8 cellular contexts compared by ENCODE assay signal in genomic region chr10:62816179-62817119, GRCh38. TPM values are rescaled to one million over a fixed set of nuclear protein-coding genes. Genes with fewer than 3 reads are reported as not detected.
DNase-seq lines count a peak whose midpoint lies in the region; ATAC-seq, FAIRE-seq and TF ChIP-seq lines count a peak whose summit lies in the region.

EGR2 (minus strand) TSS chr10:62816366; CDS start chr10:62816029, 337 bp downstream.

- H3K36me3 ChIP-seq in CD8-positive, alpha-beta memory T cell (ENCODE audit: insufficient read depth, low read length), result no peaks in the 10 kb centered on the region
- H3K36me3 ChIP-seq in H1 (ENCODE audit: control insufficient read depth in 2 of 4, insufficient read depth in 4 of 4, low read length in 3 of 4) (no peaks in the 10 kb centered on the region), mesendoderm (ENCODE audit: control insufficient read depth, insufficient read depth, low read length) (no peaks in the 10 kb centered on the region)

- H4K91ac ChIP-seq in H1 (replicated peaks; ENCODE audit: insufficient read length, low read length), result no peak within 1 kb of the TSS

- peak within 1 kb of the TSS; percentile 72 for H3K27ac ChIP-seq in CD8-positive, alpha-beta memory T cell (ENCODE audit: low read depth, low read length)
- H3K27ac ChIP-seq in H1 (ENCODE audit: low read depth, low read length), result peak within 1 kb of the TSS; percentile 79; the same call in 1 of the 2 replicates
- H3K27ac ChIP-seq in mesendoderm (ENCODE audit: low read depth, low read length), result no peak within 1 kb of the TSS

- H3K14ac ChIP-seq in H1 (ENCODE audit: insufficient read length), result no peak within 1 kb of the TSS

- peaks cover 18% of the 10 kb centered on the region for H3K27me3 ChIP-seq in CD8-positive, alpha-beta memory T cell (ENCODE audit: insufficient read depth, low read length, poor library complexity, severe bottlenecking)
- H3K27me3 ChIP-seq in H1 (replicated peaks in 1 of 4; ENCODE audit: control insufficient read depth in 3 of 4, extremely low read depth in 1 of 4, insufficient read depth in 3 of 4, low read length in 3 of 4) (peaks cover 20 to 64% (median 58%) of the 10 kb centered on the region in 4 experiments), mesendoderm (ENCODE audit: insufficient read depth, low read length, poor library complexity) (peaks cover 26% of the 10 kb centered on the region)

- peaks cover 0 to 13% of the 10 kb centered on the region in 2 experiments for H4K20me1 ChIP-seq in H1 (replicated peaks in 1 of 2; ENCODE audit: control insufficient read depth in 1 of 2, insufficient read depth in 2 of 2, low read length in 2 of 2)

- FAIRE-seq in H1 (lab: Jason Lieb, UNC), result no peak

- peak within 1 kb of the TSS; percentile 58 to 70 (median 62) for H3K9ac ChIP-seq in H1 (replicated peaks in 1 of 4; ENCODE audit: extremely low read depth in 1 of 4, low read depth in 3 of 4, low read length in 3 of 4)
- peak within 1 kb of the TSS; percentile 47 for H3K9ac ChIP-seq in mesendoderm (ENCODE audit: low read length)

- TF ChIP-seq POLR2A in H1 (IDR thresholded peaks at IDR 0.05; ENCODE audit: control extremely low read depth in 1 of 2, low read depth in 2 of 2, low read length in 2 of 2), result peak; percentile 53 to 72

- H2BK5ac ChIP-seq in H1 (ENCODE audit: low read depth, low read length) (no peak within 1 kb of the TSS; the same call in 1 of the 2 replicates), mesendoderm (ENCODE audit: low read length) (no peak within 1 kb of the TSS)

- H3K23ac ChIP-seq in H1 (ENCODE audit: insufficient read length) (no peak within 1 kb of the TSS), mesendoderm (ENCODE audit: low read length) (no peak within 1 kb of the TSS)

- no peak within 1 kb of the TSS for H2BK20ac ChIP-seq in H1 (ENCODE audit: low read length)

- CTCF ChIA-PET in CD8-positive, alpha-beta memory T cell (lab: Charles Lee), result interaction anchor here (0.8 to 6.3 kb wide), 27 partner anchors 8 to 904 kb away, joined by 3 to 91 read pairs (median 6); partner anchors contain the start of gene ADO
- CTCF ChIA-PET in H1 (lab: Charles Lee; ENCODE audit: partially characterized antibody), result interaction anchor here (1.0 to 6.9 kb wide), 12 partner anchors 11 to 328 kb away, joined by 3 to 94 read pairs (median 5); partner anchors contain the start of gene ADO

- H3K27ac Mint-ChIP-seq in CD8-positive, alpha-beta memory T cell, result peak within 1 kb of the TSS; percentile 89 to 99 (median 98)

- H3K79me2 ChIP-seq in H1 (ENCODE audit: control insufficient read depth in 1 of 2, insufficient read depth in 2 of 2, low read length in 2 of 2) (no peaks in the 10 kb centered on the region), mesendoderm (ENCODE audit: control insufficient read depth, insufficient read depth, low read length) (no peaks in the 10 kb centered on the region)

- H3K56ac ChIP-seq in H1 (replicated peaks; ENCODE audit: insufficient read length, low read depth, low read length), result no peak within 1 kb of the TSS
- peak within 1 kb of the TSS; percentile 69 for H3K56ac ChIP-seq in mesendoderm (ENCODE audit: low read length)

- peak within 1 kb of the TSS; percentile 68; the same call in 1 of the 2 replicates for H2BK12ac ChIP-seq in H1 (ENCODE audit: low read depth, low read length)

- H3K4ac ChIP-seq in H1 (replicated peaks; ENCODE audit: insufficient read length, low read depth, low read length) (no peak within 1 kb of the TSS), mesendoderm (ENCODE audit: low read depth, low read length) (no peak within 1 kb of the TSS)

- peak within 1 kb of the TSS; percentile 91 to 100 (median 96) for H3K4me3 Mint-ChIP-seq in CD8-positive, alpha-beta memory T cell

- H3K4me2 ChIP-seq in H1 (ENCODE audit: insufficient read depth in 1 of 2, low read depth in 2 of 2, low read length in 2 of 2), result peak within 1 kb of the TSS; percentile 83 to 94
- H3K4me2 ChIP-seq in mesendoderm (ENCODE audit: low read length), result peak within 1 kb of the TSS; percentile 78

- H3K4me1 Mint-ChIP-seq in CD8-positive, alpha-beta memory T cell, result peaks cover 40 to 61% (median 47%) of the 10 kb centered on the region in 3 donors

- TF ChIP-seq RAD21 in H1 (IDR thresholded peaks at IDR 0.05 in 1 of 2, conservative IDR thresholded peaks at IDR 0.05 in 1 of 2; ENCODE audit: low read depth in 2 of 2, low read length in 2 of 2), result peak in 1 of 2 experiments; percentile 1; a peak in 1 of 4 replicates

- H2AK5ac ChIP-seq in H1 (ENCODE audit: low read depth, low read length) (no peak within 1 kb of the TSS), mesendoderm (ENCODE audit: low read length) (no peak within 1 kb of the TSS)

- H3K4me1 ChIP-seq in CD8-positive, alpha-beta memory T cell (ENCODE audit: insufficient read depth, low read length), result peaks cover 40% of the 10 kb centered on the region
- peaks cover 0 to 11% (median 4%) of the 10 kb centered on the region in 4 experiments; a peak in 4 of 7 replicates for H3K4me1 ChIP-seq in H1 (replicated peaks in 1 of 4; ENCODE audit: control insufficient read depth in 3 of 4, insufficient read depth in 4 of 4, low read length in 3 of 4)
- no peaks in the 10 kb centered on the region for H3K4me1 ChIP-seq in mesendoderm (ENCODE audit: control insufficient read depth, low read depth, low read length)

- H3K4me3 ChIP-seq in CD8-positive, alpha-beta memory T cell (ENCODE audit: low read length), result peak within 1 kb of the TSS; percentile 91
- peak within 1 kb of the TSS; percentile 56 to 81 (median 70) for H3K4me3 ChIP-seq in H1 (ENCODE audit: extremely low read depth in 1 of 4, insufficient read depth in 2 of 4, low read depth in 3 of 4, low read length in 4 of 4)
- peak within 1 kb of the TSS; percentile 28 for H3K4me3 ChIP-seq in mesendoderm (ENCODE audit: low read length)

- no peak within 1 kb of the TSS for H4K5ac ChIP-seq in H1 (ENCODE audit: insufficient read length, low read depth, low read length)
- no peak within 1 kb of the TSS for H4K5ac ChIP-seq in mesendoderm (ENCODE audit: low read length)

- H2BK120ac ChIP-seq in H1 (replicated peaks; ENCODE audit: low read depth, low read length), result no peak within 1 kb of the TSS
- no peak within 1 kb of the TSS for H2BK120ac ChIP-seq in mesendoderm (ENCODE audit: low read depth, low read length)

- POLR2A ChIA-PET in CD8-positive, alpha-beta memory T cell (lab: Charles Lee), result interaction anchor here (0.6 to 4.8 kb wide), 13 partner anchors 11 to 914 kb away, joined by 3 to 63 read pairs (median 4); partner anchors contain the start of genes ADO and NRBF2
- POLR2A ChIA-PET in H1 (lab: Charles Lee; ENCODE audit: partially characterized antibody), result interaction anchor here (4.5 to 7.7 kb wide), 2 partner anchors 11 to 207 kb away, joined by 29 to 99 read pairs; partner anchors contain the start of gene ADO

- H3K23me2 ChIP-seq in H1 (ENCODE audit: low read depth, low read length), result peaks cover 26% of the 10 kb centered on the region

- H3K9me3 Mint-ChIP-seq in CD8-positive, alpha-beta memory T cell, result no peaks in the 10 kb centered on the region

- H3K79me1 ChIP-seq in H1 (ENCODE audit: low read depth, low read length) (no peaks in the 10 kb centered on the region), mesendoderm (ENCODE audit: low read length) (no peaks in the 10 kb centered on the region)

- peaks cover 0 to 15% (median 0%) of the 10 kb centered on the region in 3 donors for H3K36me3 Mint-ChIP-seq in CD8-positive, alpha-beta memory T cell

- no peak for TF ChIP-seq EP300 in H1 (IDR thresholded peaks at IDR 0.05; ENCODE audit: borderline replicate concordance in 1 of 2, low read depth in 2 of 2, low read length in 2 of 2)

- WGBS in H1 (ENCODE audit: extremely low coverage in 1 of 2, insufficient coverage in 1 of 2, insufficient read length in 1 of 2, insufficient replicate concordance in 2 of 2, low coverage in 1 of 2, low lambda C conversion rate in 2 of 2, missing lambda C conversion rate in 1 of 2), 2 experiments, result 1% methylated on average over 54 of the region's 54 CpGs; no CpG with 5 or more reads in 1 of the 2 experiments
- WGBS in mesendoderm (ENCODE audit: extremely low coverage, insufficient coverage, low lambda C conversion rate), result no CpG with 5 or more reads among the region's 54 CpGs

- DNase-seq in CD8-positive, alpha-beta memory T cell, result peak; percentile 87 to 99 (median 96)
- DNase-seq in HPDE6-E6E7 (ENCODE audit: extremely low spot score) (peak; percentile 89), NOMO-1 (lab: John Stamatoyannopoulos, UW; ENCODE audit: unreplicated experiment in 2 of 2) (peak; percentile 93 to 96), H1 (ENCODE audit: low read depth in 1 of 2, low spot score in 2 of 2) (peak; percentile 66 to 89), mesendoderm (peak; percentile 95)
- DNase-seq in activated CD8-positive, alpha-beta memory T cell treated with anti-CD3 and anti-CD28 coated beads, Interleukin-2, amount 50 U/mL, for 1 hour (ENCODE audit: extremely low read depth), result peak; percentile 89
- peak; percentile 91 for DNase-seq in stimulated activated CD8-positive, alpha-beta memory T cell treated with anti-CD3 and anti-CD28 coated beads, Interleukin-12 subunit alpha, Interleukin-12 subunit beta, amount 100 ng/mL, for 4 hours (ENCODE audit: low read depth)

- H4K8ac ChIP-seq in H1 (ENCODE audit: extremely low read depth, insufficient read depth, low read length) (peak within 1 kb of the TSS; percentile 95), mesendoderm (ENCODE audit: low read depth, low read length) (no peak within 1 kb of the TSS)

- peaks cover 26 to 45% of the 10 kb centered on the region in 2 donors for H3K27me3 Mint-ChIP-seq in CD8-positive, alpha-beta memory T cell

- no peak within 1 kb of the TSS for H2AFZ ChIP-seq in H1 (ENCODE audit: low read length)

- H3K9me3 ChIP-seq in CD8-positive, alpha-beta memory T cell (ENCODE audit: low read length), result no peaks in the 10 kb centered on the region
- H3K9me3 ChIP-seq in H1 (ENCODE audit: insufficient read depth in 2 of 2, low read depth in 1 of 2, low read length in 1 of 2), result no peaks in the 10 kb centered on the region

- H2BK15ac ChIP-seq in H1 (ENCODE audit: low read length) (no peak within 1 kb of the TSS), mesendoderm (replicated peaks; ENCODE audit: low read depth) (no peak within 1 kb of the TSS)

- ATAC-seq in GM19467 (IDR thresholded peaks at IDR 0.05; ENCODE audit: unreplicated experiment), result peak; percentile 72

- TF ChIP-seq CTCF in H1 (IDR thresholded peaks at IDR 0.05; ENCODE audit: control extremely low read depth in 1 of 3, insufficient read depth in 1 of 3, low read depth in 1 of 3, low read length in 3 of 3), result no peak

- peak within 1 kb of the TSS; percentile 71 for H3K18ac ChIP-seq in H1 (ENCODE audit: extremely low read depth, low read length)
- H3K18ac ChIP-seq in mesendoderm (ENCODE audit: low read length), result peak within 1 kb of the TSS; percentile 81

RNA-seq across cellular contexts. Expression of gene EGR2, which starts in this region (rescaled TPM):
- 10 to 100 TPM; 87.8 to 89.9 TPM for total RNA-seq in CD8-positive, alpha-beta memory T cell
- not detected for polyA plus RNA-seq in CD8-positive, alpha-beta memory T cell
- 2.1 and 3.0 TPM in 2 replicates for total RNA-seq in H1 (2021; fragmentation: NEBNext Ultra II Directional; extraction: Animal tissue kit (Norgen Biotek cat#: 25700))
- polyA plus RNA-seq in H1 (2011; rRNA removed), result 1.3 and 2.4 TPM in 2 replicates
- 0.98 TPM for polyA plus RNA-seq in H1 (2011; cell fraction: cytosol; rRNA removed)
- polyA plus RNA-seq in H1 (2011; cell fraction: nucleus; rRNA removed), result 2.8 TPM
- 0.92 to 1.7 TPM (median 1.3 TPM) in 4 replicates for polyA plus RNA-seq in H1 (2012, experiment 1 of 2)
- 1.3 TPM for polyA plus RNA-seq in H1 (2012, experiment 2 of 2)
- 0.61 TPM for polyA plus RNA-seq in H1 (2013, experiment 1 of 2)
- 0.57 TPM for polyA plus RNA-seq in H1 (2013, experiment 2 of 2)
- 1.8 and 2.3 TPM in 2 replicates for polyA minus RNA-seq in H1 (2011; rRNA and poly(A)+ RNA removed)
- polyA minus RNA-seq in H1 (2011; cell fraction: cytosol; rRNA and poly(A)+ RNA removed), result 0.51 TPM
- 6.1 TPM for polyA minus RNA-seq in H1 (2011; cell fraction: nucleus; rRNA and poly(A)+ RNA removed)
- 0.45 TPM for polyA plus RNA-seq in mesendoderm (2013, experiment 1 of 2)
- polyA plus RNA-seq in mesendoderm (2013, experiment 2 of 2), result 0.55 TPM

Comparison
In these comparisons a context has a peak if more than half of its experiments do, and no peak if none do; other contexts are left out.
1. RNA of gene EGR2 (total RNA-seq): 87.8 to 89.9 TPM in CD8-positive, alpha-beta memory T cell; 2.1 to 3.0 TPM in H1; every median in the first group is over 10 times any median in the second.
2. H3K4me3 ChIP-seq: peak in every context shown above with its lines; median percentile 91 in CD8-positive, alpha-beta memory T cell; 70 in H1; 28 in mesendoderm.
3. Peak in every context shown above with its lines, with median percentiles within 50 percentile points of each other: DNase-seq.